ENCODE assay signal across 16 cellular contexts in the genomic region with DNA sequence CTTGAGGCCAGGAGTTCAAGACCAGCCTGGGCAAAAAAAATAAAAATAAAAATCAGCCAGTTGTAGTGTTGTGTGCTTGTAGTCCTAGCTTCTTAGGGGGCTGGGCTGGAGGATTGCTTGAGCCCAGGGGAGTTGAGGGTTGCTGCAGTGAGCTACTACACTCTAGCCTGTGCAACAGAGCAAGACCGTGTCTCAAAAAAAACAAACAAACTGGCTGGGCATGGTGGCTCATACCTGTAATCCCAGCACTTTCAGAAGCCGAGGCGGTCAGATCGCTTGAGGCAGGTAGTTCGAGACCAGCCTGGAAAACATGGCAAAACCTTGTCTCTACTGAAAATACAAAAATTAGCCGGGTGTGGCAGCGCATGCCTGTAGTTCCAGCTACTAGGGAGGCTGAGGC. TPM values are rescaled to one million over a fixed set of nuclear protein-coding genes. Genes with fewer than 3 reads are reported as not detected.
DNase-seq lines count a peak whose midpoint lies in the region; ATAC-seq and TF ChIP-seq lines count a peak whose summit lies in the region.
"Had no signal": no experiment of that assay in that cellular context is flagged by ENCODE, and none has a peak within 500 bp of the region (broad histone marks: within the 10 kb centered on the region; RNA-seq: fewer than 3 reads in every experiment).

No MANE protein-coding gene starts in this region.

- no peak overlapping the region for H3K4me3 ChIP-seq in right atrium auricular region
- no peak overlapping the region for H3K4me3 ChIP-seq in body of pancreas
- H3K4me3 ChIP-seq in neuronal stem cell (ENCODE audit: low read length in 2 of 2) = no peak overlapping the region
- H3K4me3 ChIP-seq in upper lobe of right lung = no peak overlapping the region
- H3K4me3 ChIP-seq: heart left ventricle had no signal

- H3K36me3 ChIP-seq in right atrium auricular region = no peaks in the 10 kb centered on the region
- H3K36me3 ChIP-seq in body of pancreas (replicated peaks in 1 of 2; ENCODE audit: insufficient read depth in 1 of 2, low read depth in 2 of 2) = no peaks in the 10 kb centered on the region
- H3K36me3 ChIP-seq in neuronal stem cell (replicated peaks in 1 of 2; ENCODE audit: control insufficient read depth in 2 of 2, insufficient read depth in 2 of 2, low read length in 2 of 2) = no peaks in the 10 kb centered on the region
- H3K36me3 ChIP-seq in upper lobe of right lung = no peaks in the 10 kb centered on the region
- H3K36me3 ChIP-seq: heart left ventricle had no signal

- DNase-seq in Right ventricle myocardium superior (peak; percentile 5), right atrium auricular region (ENCODE audit: low spot score) (no peak), body of pancreas (no peak), neuronal stem cell (ENCODE audit: low spot score) (no peak), upper lobe of right lung (no peak), glomerular visceral epithelial cell (ENCODE audit: extremely low spot score) (no peak), cerebellum (ENCODE audit: low spot score) (no peak)
- DNase-seq: activated CD4-positive, alpha-beta memory T cell treated with anti-CD3 and anti-CD28 coated beads, Interleukin-2, amount 10 ng/mL, durations not matched to agents 7 days and 5 days; activated naive CD4-positive, alpha-beta T cell treated with anti-CD3 and anti-CD28 coated beads for 36 hours; endodermal cell; heart left ventricle; NCI-H69; SIG-M5 had no signal

- no peak overlapping the region for H3K18ac ChIP-seq in neuronal stem cell (ENCODE audit: low read length)

- no peak overlapping the region for H3K9ac ChIP-seq in neuronal stem cell (ENCODE audit: low read depth, low read length, poor library complexity)

- no peak overlapping the region for H3K23ac ChIP-seq in neuronal stem cell (ENCODE audit: low read depth, low read length, poor library complexity)

- peak overlapping the region; percentile 47 for H2AK5ac ChIP-seq in neuronal stem cell (ENCODE audit: low read depth, low read length)

- H3K4ac ChIP-seq in neuronal stem cell (ENCODE audit: low read length) = no peak overlapping the region

- H2BK15ac ChIP-seq in neuronal stem cell (ENCODE audit: low read length) = no peak overlapping the region

- intact Hi-C loops in Right ventricle myocardium superior (cut with DNase I) = no loop called here
- intact Hi-C loops in body of pancreas (cut with DNase I) = no loop called here
- intact Hi-C loops in upper lobe of right lung (cut with DNase I) = no loop called here

- no peak overlapping the region for H2BK120ac ChIP-seq in neuronal stem cell (ENCODE audit: low read depth, low read length)

- no peak overlapping the region for H2BK5ac ChIP-seq in neuronal stem cell (ENCODE audit: low read length)

- H3K9me3 ChIP-seq in right atrium auricular region = no peaks in the 10 kb centered on the region
- H3K9me3 ChIP-seq in body of pancreas = no peaks in the 10 kb centered on the region
- H3K9me3 ChIP-seq in neuronal stem cell (replicated peaks in 1 of 2; ENCODE audit: control insufficient read depth in 2 of 2, insufficient read depth in 1 of 2, low read depth in 1 of 2, low read length in 2 of 2) = peaks cover 0 to 4% of the 10 kb centered on the region in 2 donors
- no peaks in the 10 kb centered on the region for H3K9me3 ChIP-seq in upper lobe of right lung
- H3K9me3 ChIP-seq: heart left ventricle had no signal

- no peak overlapping the region for H4K8ac ChIP-seq in neuronal stem cell (ENCODE audit: low read depth, low read length)

- H2AFZ ChIP-seq in neuronal stem cell (ENCODE audit: low read length) = no peak overlapping the region

- H3K27me3 ChIP-seq in right atrium auricular region (no peaks in the 10 kb centered on the region), body of pancreas (no peaks in the 10 kb centered on the region), neuronal stem cell (ENCODE audit: control insufficient read depth in 3 of 3, insufficient read depth in 3 of 3, low read depth in 1 of 3, low read length in 3 of 3) (no peaks in the 10 kb centered on the region), upper lobe of right lung (no peaks in the 10 kb centered on the region)
- H3K27me3 ChIP-seq: heart left ventricle had no signal

- H3K79me1 ChIP-seq in neuronal stem cell (ENCODE audit: low read depth, low read length) = no peaks in the 10 kb centered on the region

- WGBS in body of pancreas, 2 donors = 90% methylated on average over 7 of the region's 7 CpGs
- no CpG with 5 or more reads among the region's 7 CpGs for WGBS in neuronal stem cell (ENCODE audit: extremely low coverage in 2 of 2, insufficient read length in 2 of 2, insufficient replicate concordance in 1 of 2), 2 donors

- no peak for TF ChIP-seq CTCF in right atrium auricular region (IDR thresholded peaks at IDR 0.05)
- no peak for TF ChIP-seq CTCF in body of pancreas (IDR thresholded peaks at IDR 0.05)
- no peak for TF ChIP-seq CTCF in upper lobe of right lung (IDR thresholded peaks at IDR 0.05)

- H4K91ac ChIP-seq in neuronal stem cell (ENCODE audit: low read depth, low read length, poor library complexity) = no peak overlapping the region

- H3K14ac ChIP-seq in neuronal stem cell (ENCODE audit: low read length) = no peak overlapping the region

- H3K27ac ChIP-seq in right atrium auricular region (no peak overlapping the region), body of pancreas (peak overlapping the region; percentile 12 to 94 (median 89)), neuronal stem cell (replicated peaks; ENCODE audit: low read length) (no peak overlapping the region), upper lobe of right lung (peak overlapping the region; percentile 36)
- H3K27ac ChIP-seq: VCaP had no signal

- H3K4me1 ChIP-seq in right atrium auricular region (peaks cover 0 to 22% of the 10 kb centered on the region in 2 donors), body of pancreas (peaks cover 71% of the 10 kb centered on the region), neuronal stem cell (ENCODE audit: control insufficient read depth in 2 of 2, insufficient read depth in 1 of 2, low read depth in 1 of 2, low read length in 2 of 2) (peaks cover 14 to 30% of the 10 kb centered on the region in 2 donors), upper lobe of right lung (peaks cover 29% of the 10 kb centered on the region)

- no peak for ATAC-seq in Right ventricle myocardium superior (ENCODE audit: poor library complexity)
- no peak for ATAC-seq in body of pancreas
- ATAC-seq in upper lobe of right lung = no peak
- no peak for ATAC-seq in esophagus mucosa
- ATAC-seq: HCT116, heart left ventricle had no signal

- H2BK12ac ChIP-seq in neuronal stem cell (ENCODE audit: low read length) = no peak overlapping the region

- TF ChIP-seq POLR2A in body of pancreas (IDR thresholded peaks at IDR 0.05) = no peak

- H3K4me2 ChIP-seq in neuronal stem cell (ENCODE audit: insufficient read depth, low read length, poor library complexity, severe bottlenecking) = no peak overlapping the region

RNA-seq across cellular contexts. Expression of a gene that starts 4.9 kb away (rescaled TPM):
- total RNA-seq in Right ventricle myocardium superior = 28.1 TPM
- 1 to 10 TPM; 8.4 to 9.7 TPM for total RNA-seq in right atrium auricular region
- total RNA-seq in body of pancreas = 1 to 10 TPM; 4.2 to 7.3 TPM
- polyA plus RNA-seq in neuronal stem cell (2013, experiment 1 of 2) = 43.3 TPM
- 46.8 TPM for polyA plus RNA-seq in neuronal stem cell (2013, experiment 2 of 2)
- total RNA-seq in upper lobe of right lung = 56.7 TPM
- 86.9 TPM for total RNA-seq in esophagus mucosa
- 5.4 TPM for total RNA-seq in cerebellum

RNA-seq across cellular contexts. Expression of a gene that starts 19.9 kb away (rescaled TPM):
- total RNA-seq in Right ventricle myocardium superior (18.5 TPM), right atrium auricular region (10 to 100 TPM in 1 of 2 donors, 1 to 10 TPM in 1; 9.5 to 13.0 TPM), body of pancreas (10 to 100 TPM in 1 of 2 donors, 1 to 10 TPM in 1; 4.7 to 29.3 TPM), upper lobe of right lung (3.8 TPM), esophagus mucosa (0.32 TPM), cerebellum (33.8 TPM)
- polyA plus RNA-seq in neuronal stem cell (2013, experiment 1 of 2) = 28.7 TPM
- polyA plus RNA-seq in neuronal stem cell (2013, experiment 2 of 2) = 29.6 TPM

RNA-seq across cellular contexts. Expression of a gene that starts 47.9 kb away (rescaled TPM):
- total RNA-seq in Right ventricle myocardium superior = 2.6 TPM
- total RNA-seq in right atrium auricular region = 1 to 10 TPM; 1.1 to 1.2 TPM
- total RNA-seq in body of pancreas = 1 to 10 TPM in 1 of 2 donors, under 1 TPM in 1; 0.66 to 1.6 TPM
- polyA plus RNA-seq in neuronal stem cell (2013, experiment 1 of 2) = 1.8 TPM
- polyA plus RNA-seq in neuronal stem cell (2013, experiment 2 of 2) = 1.6 TPM
- total RNA-seq in upper lobe of right lung = 3.4 TPM
- 1.6 TPM for total RNA-seq in esophagus mucosa
- total RNA-seq in cerebellum = 15.9 TPM

Comparison
In these comparisons a context has a peak if more than half of its experiments do, and no peak if none do; other contexts are left out.
1. H3K27ac ChIP-seq: peak in body of pancreas (4 of 4) and upper lobe of right lung (single experiment); none in right atrium auricular region (0 of 2) and neuronal stem cell (single experiment).